19 cellular contexts compared by ENCODE assay signal in genomic region chr1:115666702-115667101, GRCh38. TPM values are rescaled to one million over a fixed set of nuclear protein-coding genes. Genes with fewer than 3 reads are reported as not detected.
DNase-seq lines count a peak whose midpoint lies in the region; ATAC-seq and TF ChIP-seq lines count a peak whose summit lies in the region.
"Had no signal": no experiment of that assay in that cellular context is flagged by ENCODE, and none has a peak within 500 bp of the region (broad histone marks: within the 10 kb centered on the region; RNA-seq: fewer than 3 reads in every experiment).

No MANE protein-coding gene starts in this region.

- H3K4me1 ChIP-seq in esophagus muscularis mucosa = peaks cover 15 to 59% (median 56%) of the 10 kb centered on the region in 4 donors
- peaks cover 40 to 46% of the 10 kb centered on the region in 2 donors for H3K4me1 ChIP-seq in thyroid gland
- H3K4me1 ChIP-seq: upper lobe of right lung had no signal

- no peaks in the 10 kb centered on the region for H3K27me3 ChIP-seq in esophagus muscularis mucosa
- H3K27me3 ChIP-seq in thyroid gland = no peaks in the 10 kb centered on the region
- H3K27me3 ChIP-seq: foreskin keratinocyte, upper lobe of right lung had no signal

- H3K4me3 ChIP-seq in esophagus muscularis mucosa (no peak overlapping the region), thyroid gland (replicated peaks in 1 of 3) (no peak overlapping the region)
- H3K4me3 ChIP-seq: A549, upper lobe of right lung had no signal

- peak; percentile 22 for DNase-seq in NCI-H1105 treated with DMSO at 0.1 percent for 48 hours (lab: John Stamatoyannopoulos, UW)
- DNase-seq in NCI-H1105 (lab: John Stamatoyannopoulos, UW) = no peak
- no peak for DNase-seq in esophagus muscularis mucosa (ENCODE audit: extremely low spot score)
- DNase-seq in myocyte (ENCODE audit: low read depth) = peak; percentile 61
- DNase-seq in thyroid gland = peak; percentile 92 to 93
- no peak for DNase-seq in NAMALWA (ENCODE audit: low spot score)
- no peak for DNase-seq in effector CD8-positive, alpha-beta T cell (lab: John Stamatoyannopoulos, UW)
- DNase-seq: activated CD4-positive, alpha-beta T cell treated with anti-CD3 and anti-CD28 coated beads for 36 hours; activated CD8-positive, alpha-beta memory T cell treated with anti-CD3 and anti-CD28 coated beads, Interleukin-2, amount 10 ng/mL, durations not matched to agents 7 days and 5 days; activated effector memory CD4-positive, alpha-beta T cell treated with Interleukin-2 at 50 U/mL for 16 hours; CD4-positive, CD25-positive, alpha-beta regulatory T cell; foreskin keratinocyte; NCI-H774; upper lobe of right lung had no signal

- intact Hi-C loops in esophagus muscularis mucosa (cut with DNase I) = no loop called here
- intact Hi-C loops in thyroid gland (cut with DNase I) = no loop called here

- no peak for ATAC-seq in GM21526 (IDR thresholded peaks at IDR 0.05; ENCODE audit: low FRiP score, unreplicated experiment)
- ATAC-seq: A549; activated CD4-positive, alpha-beta T cell treated with anti-CD3 and anti-CD28 coated beads for 36 hours; activated CD8-positive, alpha-beta memory T cell treated with anti-CD3 and anti-CD28 coated beads, Interleukin-2, amount 10 ng/mL, durations not matched to agents 7 days and 5 days; foreskin keratinocyte; Panc1; SK-N-SH treated with all-trans-retinoic acid at 6 μM for 48 hours; stimulated activated effector memory CD8-positive, alpha-beta T cell treated with anti-CD3 and anti-CD28 coated beads, Interleukin-12 subunit alpha, Interleukin-12 subunit beta, amount 100 ng/mL, for 72 hours; upper lobe of right lung had no signal

- no peak for TF ChIP-seq EP300 in esophagus muscularis mucosa (IDR thresholded peaks at IDR 0.05)

- TF ChIP-seq POLR2A in esophagus muscularis mucosa (IDR thresholded peaks at IDR 0.05; ENCODE audit: low read depth) (no peak), thyroid gland (IDR thresholded peaks at IDR 0.05) (no peak)

- 69% methylated on average over 4 of the region's 4 CpGs for WGBS in esophagus muscularis mucosa
- 40 to 41% methylated on average over 3 to 4 of the region's 4 CpGs for WGBS in thyroid gland, 2 donors

- H3K36me3 ChIP-seq in esophagus muscularis mucosa = peaks cover 9 to 56% (median 37%) of the 10 kb centered on the region in 4 donors
- peaks cover 8 to 14% of the 10 kb centered on the region in 2 donors for H3K36me3 ChIP-seq in thyroid gland

- H3K27ac ChIP-seq in esophagus muscularis mucosa (replicated peaks in 1 of 4) (peak overlapping the region; percentile 49 to 68 (median 64)), thyroid gland (peak overlapping the region; percentile 58 to 80 (median 59))
- H3K27ac ChIP-seq: A549, foreskin keratinocyte, upper lobe of right lung had no signal

- TF ChIP-seq CTCF in esophagus muscularis mucosa (IDR thresholded peaks at IDR 0.05) = no peak
- no peak for TF ChIP-seq CTCF in thyroid gland (IDR thresholded peaks at IDR 0.05)

- H3K9me3 ChIP-seq in esophagus muscularis mucosa = no peaks in the 10 kb centered on the region
- H3K9me3 ChIP-seq in thyroid gland = no peaks in the 10 kb centered on the region
- H3K9me3 ChIP-seq: upper lobe of right lung had no signal

RNA-seq across cellular contexts. Expression of gene VANGL1, which starts 24.9 kb away (rescaled TPM):
- total RNA-seq in esophagus muscularis mucosa (10 to 100 TPM in 1 of 4 donors, 1 to 10 TPM in 3; 6.3 to 11.7 (median 8.1) TPM), myocyte (6.9 and 9.1 TPM in 2 replicates), thyroid gland (10 to 100 TPM; 10.9 to 22.8 (median 14.8) TPM)
- 7.4 TPM for polyA plus RNA-seq in myocyte (2012)

Comparison
In these comparisons a context has a peak if more than half of its experiments do, and no peak if none do; other contexts are left out.
1. DNase-seq: peak in NCI-H1105 treated with DMSO at 0.1 percent for 48 hours (single experiment), myocyte (single experiment) and thyroid gland (2 of 2); none in NCI-H1105 (single experiment), esophagus muscularis mucosa (single experiment), NAMALWA (single experiment) and effector CD8-positive, alpha-beta T cell (single experiment).